1 cellular context compared by ENCODE assay signal in genomic region chr21:46191257-46191685, GRCh38.
TF ChIP-seq lines count a peak whose summit lies in the region.

No MANE protein-coding gene starts in this region.

TF ChIP-seq in K562, 482 proteins besides CTCF, POLR2A, EP300 and RAD21:
- TF ChIP-seq EGR1 (conservative IDR thresholded peaks at IDR 0.05), result peak; percentile 66
- no peak for TF ChIP-seq KAT8 (IDR thresholded peaks at IDR 0.05; ENCODE audit: low read depth)
